ENCODE assay signal across 11 cellular contexts in the genomic region with DNA sequence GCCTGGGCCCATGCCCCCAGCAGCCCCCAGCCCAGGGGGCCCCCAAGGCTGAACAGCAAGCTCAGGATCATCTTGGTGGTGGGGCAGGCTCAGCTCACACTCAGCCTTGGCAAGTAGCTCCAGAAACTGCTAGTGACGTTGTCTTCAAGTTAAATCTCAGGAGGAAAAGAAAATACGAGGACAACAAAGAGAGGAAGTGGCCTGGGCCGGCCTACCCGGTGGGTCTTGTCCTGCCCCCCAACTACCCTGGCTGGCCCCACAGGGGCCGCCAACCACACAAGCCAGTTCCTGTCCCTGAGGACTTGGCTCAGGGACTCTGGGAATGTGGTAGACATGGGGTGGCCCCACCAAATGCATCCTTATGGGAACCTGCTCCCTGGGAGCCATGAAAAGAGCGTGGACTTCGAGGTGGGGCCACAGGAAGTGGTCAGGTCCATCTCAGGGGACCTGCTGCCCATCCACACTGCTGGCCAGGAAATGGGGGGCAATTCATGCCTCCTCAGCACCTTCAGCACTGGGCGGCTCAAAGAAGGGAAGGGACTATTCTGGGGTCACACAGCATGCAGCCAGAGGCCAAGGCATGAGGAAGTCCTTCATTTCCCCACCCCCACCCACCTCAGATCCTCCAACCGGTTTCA. TPM values are rescaled to one million over a fixed set of nuclear protein-coding genes. Genes with fewer than 3 reads are reported as not detected.
DNase-seq lines count a peak whose midpoint lies in the region; ATAC-seq, FAIRE-seq and TF ChIP-seq lines count a peak whose summit lies in the region.
"Had no signal": no experiment of that assay in that cellular context is flagged by ENCODE, and none has a peak within 500 bp of the region (broad histone marks: within the 10 kb centered on the region; RNA-seq: fewer than 3 reads in every experiment).

A gene with protein sequence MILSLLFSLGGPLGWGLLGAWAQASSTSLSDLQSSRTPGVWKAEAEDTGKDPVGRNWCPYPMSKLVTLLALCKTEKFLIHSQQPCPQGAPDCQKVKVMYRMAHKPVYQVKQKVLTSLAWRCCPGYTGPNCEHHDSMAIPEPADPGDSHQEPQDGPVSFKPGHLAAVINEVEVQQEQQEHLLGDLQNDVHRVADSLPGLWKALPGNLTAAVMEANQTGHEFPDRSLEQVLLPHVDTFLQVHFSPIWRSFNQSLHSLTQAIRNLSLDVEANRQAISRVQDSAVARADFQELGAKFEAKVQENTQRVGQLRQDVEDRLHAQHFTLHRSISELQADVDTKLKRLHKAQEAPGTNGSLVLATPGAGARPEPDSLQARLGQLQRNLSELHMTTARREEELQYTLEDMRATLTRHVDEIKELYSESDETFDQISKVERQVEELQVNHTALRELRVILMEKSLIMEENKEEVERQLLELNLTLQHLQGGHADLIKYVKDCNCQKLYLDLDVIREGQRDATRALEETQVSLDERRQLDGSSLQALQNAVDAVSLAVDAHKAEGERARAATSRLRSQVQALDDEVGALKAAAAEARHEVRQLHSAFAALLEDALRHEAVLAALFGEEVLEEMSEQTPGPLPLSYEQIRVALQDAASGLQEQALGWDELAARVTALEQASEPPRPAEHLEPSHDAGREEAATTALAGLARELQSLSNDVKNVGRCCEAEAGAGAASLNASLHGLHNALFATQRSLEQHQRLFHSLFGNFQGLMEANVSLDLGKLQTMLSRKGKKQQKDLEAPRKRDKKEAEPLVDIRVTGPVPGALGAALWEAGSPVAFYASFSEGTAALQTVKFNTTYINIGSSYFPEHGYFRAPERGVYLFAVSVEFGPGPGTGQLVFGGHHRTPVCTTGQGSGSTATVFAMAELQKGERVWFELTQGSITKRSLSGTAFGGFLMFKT (minus strand): TSS at position 145 of the 638 bp plus-strand sequence. CDS start 74 bp downstream, at position 71.

- H3K56ac ChIP-seq in H1 (replicated peaks; ENCODE audit: insufficient read length, low read depth, low read length), result no peak within 1 kb of the TSS

- TF ChIP-seq RAD21 in H1 (IDR thresholded peaks at IDR 0.05 in 1 of 2, conservative IDR thresholded peaks at IDR 0.05 in 1 of 2; ENCODE audit: low read depth in 2 of 2, low read length in 2 of 2), result no peak

- H3K27ac ChIP-seq in H1 (ENCODE audit: low read depth, low read length), result no peak within 1 kb of the TSS
- H3K27ac ChIP-seq in lung (ENCODE audit: low read depth in 1 of 2, low read length in 1 of 2), result peak within 1 kb of the TSS; percentile 84 to 87
- no peak within 1 kb of the TSS for H3K27ac ChIP-seq in OCI-LY7 (ENCODE audit: low read depth, low read length, poor library complexity, severe bottlenecking)

- peak within 1 kb of the TSS; percentile 99; the same call in 1 of the 2 replicates for H2BK5ac ChIP-seq in H1 (ENCODE audit: low read depth, low read length)

- peak within 1 kb of the TSS; percentile 82; the same call in 1 of the 2 replicates for H2AK5ac ChIP-seq in H1 (ENCODE audit: low read depth, low read length)

- no peak within 1 kb of the TSS for H2AFZ ChIP-seq in H1 (ENCODE audit: low read length)
- no peak within 1 kb of the TSS for H2AFZ ChIP-seq in OCI-LY7 (ENCODE audit: low read length)

- H4K8ac ChIP-seq in H1 (ENCODE audit: extremely low read depth, insufficient read depth, low read length), result no peak within 1 kb of the TSS; the same call in 1 of the 2 replicates

- ATAC-seq in lung (ENCODE audit: insufficient read depth, low FRiP score), result no peak
- ATAC-seq in HG02981 (IDR thresholded peaks at IDR 0.05; ENCODE audit: unreplicated experiment), result no peak
- ATAC-seq: activated naive CD4-positive, alpha-beta T cell treated with anti-CD3 and anti-CD28 coated beads, Interleukin-2, amount 50 U/mL, for 72 hours had no signal

- peak within 1 kb of the TSS; percentile 89 for H2BK120ac ChIP-seq in H1 (replicated peaks; ENCODE audit: low read depth, low read length)

- no peaks in the 10 kb centered on the region for H3K9me2 ChIP-seq in OCI-LY7 (ENCODE audit: insufficient read depth, low read length)

- H3K27me3 ChIP-seq in H1 (replicated peaks in 1 of 4; ENCODE audit: control insufficient read depth in 3 of 4, extremely low read depth in 1 of 4, insufficient read depth in 3 of 4, low read length in 3 of 4), result no peaks in the 10 kb centered on the region
- no peaks in the 10 kb centered on the region for H3K27me3 ChIP-seq in lung (ENCODE audit: control insufficient read depth, insufficient read depth)

- H3K36me3 ChIP-seq in H1 (ENCODE audit: control insufficient read depth in 2 of 4, insufficient read depth in 4 of 4, low read length in 3 of 4) (no peaks in the 10 kb centered on the region), lung (ENCODE audit: control insufficient read depth in 2 of 2, insufficient read depth in 2 of 2, low read length in 2 of 2) (no peaks in the 10 kb centered on the region), OCI-LY7 (ENCODE audit: insufficient read depth, low read length) (no peaks in the 10 kb centered on the region)

- peak within 1 kb of the TSS; percentile 63 for H3K4ac ChIP-seq in H1 (replicated peaks; ENCODE audit: insufficient read length, low read depth, low read length)

- peak within 1 kb of the TSS; percentile 99; the same call in 1 of the 2 replicates for H2BK12ac ChIP-seq in H1 (ENCODE audit: low read depth, low read length)

- peak within 1 kb of the TSS; percentile 66; the same call in 1 of the 2 replicates for H2BK15ac ChIP-seq in H1 (ENCODE audit: low read length)

- BruUV-seq in OCI-LY7 (replicated peaks; lab: Mats Ljungman, UMichigan), result no TSS peak

- intact Hi-C loops in OCI-LY7 (cut with micrococcal nuclease; ENCODE audit: unreplicated experiment), result no loop called here

- no peak within 1 kb of the TSS for H3K4me3 ChIP-seq in H1 (ENCODE audit: extremely low read depth in 1 of 4, insufficient read depth in 2 of 4, low read depth in 3 of 4, low read length in 4 of 4)
- H3K4me3 ChIP-seq in lung, result peak within 1 kb of the TSS; percentile 43
- H3K4me3 ChIP-seq in OCI-LY7 (ENCODE audit: low read depth, low read length, poor library complexity, severe bottlenecking), result no peak within 1 kb of the TSS

- POLR2A ChIA-PET in H1 (lab: Charles Lee; ENCODE audit: partially characterized antibody) (interaction anchor here (1.0 to 4.4 kb wide), 5 partner anchors 10 to 17 kb away, joined by 3 to 38 read pairs (median 5); a partner anchor contains a TSS), OCI-LY7 (lab: Charles Lee) (no interaction called here)

- TF ChIP-seq EP300 in H1 (IDR thresholded peaks at IDR 0.05; ENCODE audit: borderline replicate concordance in 1 of 2, low read depth in 2 of 2, low read length in 2 of 2), result no peak

- in situ Hi-C loops in KBM-7 (cut with MboI; ENCODE audit: low pct_unique_long_range_greater_than_20kb, low sequenced_read_pairs), result no loop called here

- no peak for TF ChIP-seq POLR2A in H1 (IDR thresholded peaks at IDR 0.05; ENCODE audit: control extremely low read depth in 1 of 2, low read depth in 2 of 2, low read length in 2 of 2)

- no peaks in the 10 kb centered on the region for H3K79me1 ChIP-seq in H1 (ENCODE audit: low read depth, low read length)

- no peak within 1 kb of the TSS for H4K5ac ChIP-seq in H1 (ENCODE audit: insufficient read length, low read depth, low read length)

- H3K79me2 ChIP-seq in H1 (ENCODE audit: control insufficient read depth in 1 of 2, insufficient read depth in 2 of 2, low read length in 2 of 2) (no peaks in the 10 kb centered on the region), OCI-LY7 (ENCODE audit: insufficient read depth, low read depth, low read length) (no peaks in the 10 kb centered on the region)

- peak within 1 kb of the TSS; percentile 96 for H4K91ac ChIP-seq in H1 (replicated peaks; ENCODE audit: insufficient read length, low read length)

- no peak within 1 kb of the TSS for H3K14ac ChIP-seq in H1 (ENCODE audit: insufficient read length)

- CTCF ChIA-PET in H1 (lab: Charles Lee; ENCODE audit: partially characterized antibody) (interaction anchor here (0.6 to 26.4 kb wide), 6 partner anchors 3 to 268 kb away, joined by 3 to 975 read pairs (median 4); a partner anchor contains a TSS), OCI-LY7 (lab: Charles Lee; ENCODE audit: unreplicated experiment) (no interaction called here)

- no peaks in the 10 kb centered on the region for H3K23me2 ChIP-seq in H1 (ENCODE audit: low read depth, low read length)

- H3K4me1 ChIP-seq in H1 (replicated peaks in 1 of 4; ENCODE audit: control insufficient read depth in 3 of 4, insufficient read depth in 4 of 4, low read length in 3 of 4) (peaks cover 16 to 60% (median 48%) of the 10 kb centered on the region in 4 experiments), lung (ENCODE audit: control insufficient read depth in 2 of 2, insufficient read depth in 2 of 2, low read length in 2 of 2) (peaks cover 0 to 41% of the 10 kb centered on the region in 2 donors), OCI-LY7 (ENCODE audit: insufficient read depth, low read length, poor library complexity, severe bottlenecking) (no peaks in the 10 kb centered on the region)

- peak within 1 kb of the TSS; percentile 85 for H3K18ac ChIP-seq in H1 (ENCODE audit: extremely low read depth, low read length)

- no peak within 1 kb of the TSS for H3K23ac ChIP-seq in H1 (ENCODE audit: insufficient read length)

- 0 out of 4 replicates have a peak within 1 kb of the TSS, but pooled peaks of 1 of the 2 experiments have one; percentile 50 for H3K4me2 ChIP-seq in H1 (ENCODE audit: insufficient read depth in 1 of 2, low read depth in 2 of 2, low read length in 2 of 2)
- H3K4me2 ChIP-seq in OCI-LY7 (ENCODE audit: low read length), result no peak within 1 kb of the TSS

- peaks cover 0 to under 1% of the 10 kb centered on the region in 2 experiments; a peak in 1 of 4 replicates for H3K9me3 ChIP-seq in H1 (ENCODE audit: insufficient read depth in 2 of 2, low read depth in 1 of 2, low read length in 1 of 2)
- no peaks in the 10 kb centered on the region for H3K9me3 ChIP-seq in lung (ENCODE audit: control insufficient read depth in 2 of 2, insufficient read depth in 1 of 2, low read length in 1 of 2)
- no peaks in the 10 kb centered on the region for H3K9me3 ChIP-seq in OCI-LY7 (ENCODE audit: low read length)

- 98% methylated on average over 6 of the region's 9 CpGs; no CpG with 5 or more reads in 1 of the 2 experiments for WGBS in H1 (ENCODE audit: extremely low coverage in 1 of 2, insufficient coverage in 1 of 2, insufficient read length in 1 of 2, insufficient replicate concordance in 2 of 2, low coverage in 1 of 2, low lambda C conversion rate in 2 of 2, missing lambda C conversion rate in 1 of 2), 2 experiments
- 30 to 42% methylated on average over 9 of the region's 9 CpGs for WGBS in lung, 2 donors

- no peak for FAIRE-seq in H1 (lab: Jason Lieb, UNC)

- H2BK20ac ChIP-seq in H1 (ENCODE audit: low read length), result peak within 1 kb of the TSS; percentile 96

- H3K9ac ChIP-seq in H1 (replicated peaks in 1 of 4; ENCODE audit: extremely low read depth in 1 of 4, low read depth in 3 of 4, low read length in 3 of 4), result no peak within 1 kb of the TSS

- TF ChIP-seq CTCF in H1 (IDR thresholded peaks at IDR 0.05; ENCODE audit: control extremely low read depth in 1 of 3, insufficient read depth in 1 of 3, low read depth in 1 of 3, low read length in 3 of 3) (no peak), lung (IDR thresholded peaks at IDR 0.05; ENCODE audit: control extremely low read depth, extremely low read depth) (no peak), subcutaneous adipose tissue (IDR thresholded peaks at IDR 0.05; ENCODE audit: low read depth) (no peak), OCI-LY7 (conservative IDR thresholded peaks at IDR 0.05; ENCODE audit: low read length) (no peak)

- DNase-seq in KBM-7, result peak; percentile 20
- no peak for DNase-seq in H1 (ENCODE audit: low read depth in 1 of 2, low spot score in 2 of 2)
- no peak for DNase-seq in lung (ENCODE audit: low spot score)
- no peak for DNase-seq in NCI-H1417 treated with DMSO at 0.1 percent for 48 hours (lab: John Stamatoyannopoulos, UW)
- DNase-seq in globus pallidus (ENCODE audit: low spot score), result no peak
- DNase-seq in OCI-LY7 (ENCODE audit: low spot score), result no peak
- DNase-seq: activated CD4-positive, alpha-beta T cell treated with anti-CD3 and anti-CD28 coated beads for 48 hours; NCI-H1930 had no signal

- H4K20me1 ChIP-seq in H1 (replicated peaks in 1 of 2; ENCODE audit: control insufficient read depth in 1 of 2, insufficient read depth in 2 of 2, low read length in 2 of 2) (no peaks in the 10 kb centered on the region), OCI-LY7 (ENCODE audit: insufficient read depth, low read length) (no peaks in the 10 kb centered on the region)

RNA-seq across cellular contexts. Expression of the gene that starts here (rescaled TPM):
- 0.96 and 1.2 TPM in 2 replicates for total RNA-seq in H1 (2021; fragmentation: NEBNext Ultra II Directional; extraction: Animal tissue kit (Norgen Biotek cat#: 25700))
- polyA plus RNA-seq in H1 (2011; rRNA removed), result 1.1 and 1.2 TPM in 2 replicates
- 3.0 TPM for polyA plus RNA-seq in H1 (2011; cell fraction: cytosol; rRNA removed)
- polyA plus RNA-seq in H1 (2011; cell fraction: nucleus; rRNA removed), result 2.9 TPM
- 0.52 to 2.5 TPM (median 2.0 TPM) in 4 replicates for polyA plus RNA-seq in H1 (2012, experiment 1 of 2)
- polyA plus RNA-seq in H1 (2012, experiment 2 of 2), result 0.93 TPM
- 2.1 TPM for polyA plus RNA-seq in H1 (2013, experiment 1 of 2)
- 1.8 TPM for polyA plus RNA-seq in H1 (2013, experiment 2 of 2)
- 2.3 and 2.7 TPM in 2 replicates for polyA minus RNA-seq in H1 (2011; rRNA and poly(A)+ RNA removed)
- polyA minus RNA-seq in H1 (2011; cell fraction: cytosol; rRNA and poly(A)+ RNA removed), result 1.1 TPM
- 1.4 TPM for polyA minus RNA-seq in H1 (2011; cell fraction: nucleus; rRNA and poly(A)+ RNA removed)
- 10 to 100 TPM; 42.3 to 55.3 TPM for total RNA-seq in lung
- polyA plus RNA-seq in lung, result 10 to 100 TPM; 10.2 to 15.7 TPM
- total RNA-seq in subcutaneous adipose tissue, result 100 to 1,000 TPM in 1 of 4 donors, 10 to 100 TPM in 3; 22.9 to 120 (median 50.6) TPM
- total RNA-seq in OCI-LY7 (2014; rRNA removed; shearing (Covaris generic)), result not detected in 2 replicates
- not detected in 2 replicates for total RNA-seq in OCI-LY7 (2022)
- total RNA-seq: activated naive CD4-positive, alpha-beta T cell treated with anti-CD3 and anti-CD28 coated beads, Interleukin-2, amount 50 U/mL, for 72 hours had no signal

Comparison
In these comparisons a context has a peak if more than half of its experiments do, and no peak if none do; other contexts are left out.
1. RNA of the gene that starts here (total RNA-seq): 42.3 to 55.3 TPM in lung and 22.9 to 120 TPM in subcutaneous adipose tissue; 0.96 to 1.2 TPM in H1 and not detected in OCI-LY7; every median in the first group is over 10 times any median in the second.
2. H3K27ac ChIP-seq: peak in lung (2 of 2); none in H1 (single experiment) and OCI-LY7 (single experiment).